ENCODE assay signal across 8 cellular contexts in genomic region chr9:100700689-100701318, GRCh38.
DNase-seq lines count a peak whose midpoint lies in the region; ATAC-seq and TF ChIP-seq lines count a peak whose summit lies in the region.

No MANE protein-coding gene starts in this region.

- intact Hi-C loops in activated T-helper 1 cell treated with anti-CD3 and anti-CD28 coated beads, Interleukin-12 subunit alpha, Interleukin-12 subunit beta, Interleukin-2, Interleukin-4 antibody, amounts not matched to agents 30 ng/mL and 10 ng/mL and 1 ng/mL, durations not matched to agents 14 hours and 24 hours and 36 hours (cut with micrococcal nuclease), result no loop called here

- H3K79me2 ChIP-seq in OCI-LY1 (ENCODE audit: insufficient read depth, low read length), result no peaks in the 10 kb centered on the region

- peak; percentile 76 for TF ChIP-seq CTCF in OCI-LY1 (IDR thresholded peaks at IDR 0.05; ENCODE audit: low read length)
- peak; percentile 22 for TF ChIP-seq CTCF in foreskin fibroblast (IDR thresholded peaks at IDR 0.05; ENCODE audit: low read depth, low read length)
- peak; percentile 80 for TF ChIP-seq CTCF in type B pancreatic cell (conservative IDR thresholded peaks at IDR 0.05)

- H3K9me2 ChIP-seq in OCI-LY1 (ENCODE audit: low read depth, low read length), result no peaks in the 10 kb centered on the region

- no peaks in the 10 kb centered on the region for H3K4me1 ChIP-seq in OCI-LY1 (ENCODE audit: insufficient read depth, low read length, severe bottlenecking)

- H3K27ac ChIP-seq in OCI-LY1 (ENCODE audit: low read depth, low read length, poor library complexity, severe bottlenecking), result no peak overlapping the region

- H3K4me1 Mint-ChIP-seq in type B pancreatic cell (ENCODE audit: unreplicated experiment), result peaks cover 3% of the 10 kb centered on the region
- H3K4me1 Mint-ChIP-seq in stimulated activated memory B cell treated with anti-CD40 and anti-IgM and Interleukin-4, amounts not matched to agents 10 μg/mL and 1 μg/mL and 100 μg/mL, for 72 hours, result no peaks in the 10 kb centered on the region
- no peaks in the 10 kb centered on the region for H3K4me1 Mint-ChIP-seq in activated T-helper 1 cell treated with anti-CD3 and anti-CD28 coated beads, Interleukin-12 subunit alpha, Interleukin-12 subunit beta, Interleukin-2, Interleukin-4 antibody, amounts not matched to agents 30 ng/mL and 10 ng/mL and 1 ng/mL, durations not matched to agents 14 hours and 24 hours and 36 hours (ENCODE audit: low read depth)

- H3K36me3 Mint-ChIP-seq in type B pancreatic cell, result no peaks in the 10 kb centered on the region
- no peaks in the 10 kb centered on the region for H3K36me3 Mint-ChIP-seq in stimulated activated memory B cell treated with anti-CD40 and anti-IgM and Interleukin-4, amounts not matched to agents 10 μg/mL and 1 μg/mL and 100 μg/mL, for 72 hours
- no peaks in the 10 kb centered on the region for H3K36me3 Mint-ChIP-seq in activated T-helper 1 cell treated with anti-CD3 and anti-CD28 coated beads, Interleukin-12 subunit alpha, Interleukin-12 subunit beta, Interleukin-2, Interleukin-4 antibody, amounts not matched to agents 30 ng/mL and 10 ng/mL and 1 ng/mL, durations not matched to agents 14 hours and 24 hours and 36 hours (ENCODE audit: low read depth)

- H3K9me3 ChIP-seq in OCI-LY1 (ENCODE audit: low read length), result no peaks in the 10 kb centered on the region

- no peak overlapping the region for H3K4me2 ChIP-seq in OCI-LY1 (ENCODE audit: low read length)

- no peak overlapping the region for H3K4me3 ChIP-seq in OCI-LY1 (ENCODE audit: low read depth, low read length, poor library complexity, severe bottlenecking)
- H3K4me3 ChIP-seq in foreskin fibroblast (ENCODE audit: low read depth in 1 of 2, low read length in 2 of 2), result no peak overlapping the region

- ATAC-seq in HG02938 (IDR thresholded peaks at IDR 0.05; ENCODE audit: unreplicated experiment) (peak; percentile 47), GM18858 (IDR thresholded peaks at IDR 0.05; ENCODE audit: unreplicated experiment) (no peak)
- no peak for ATAC-seq in stimulated activated memory B cell treated with anti-CD40 and anti-IgM and Interleukin-4, amounts not matched to agents 10 μg/mL and 1 μg/mL and 100 μg/mL, for 72 hours

- H3K9ac ChIP-seq in OCI-LY1 (ENCODE audit: low read length), result no peak overlapping the region

- no peaks in the 10 kb centered on the region for H4K20me1 ChIP-seq in OCI-LY1 (ENCODE audit: insufficient read depth, low read length)

- no peaks in the 10 kb centered on the region for H3K36me3 ChIP-seq in OCI-LY1 (ENCODE audit: insufficient read depth, low read length)

- DNase-seq in Daoy (ENCODE audit: low read depth) (peak; percentile 21), foreskin fibroblast (peak in 1 of 2 donors; percentile 1), type B pancreatic cell (ENCODE audit: extremely low spot score, unreplicated experiment) (no peak)
- no peak for DNase-seq in activated T-helper 1 cell treated with anti-CD3 and anti-CD28 coated beads, Interleukin-12 subunit alpha, Interleukin-12 subunit beta, Interleukin-2, Interleukin-4 antibody, amounts not matched to agents 30 ng/mL and 10 ng/mL and 1 ng/mL, durations not matched to agents 14 hours and 24 hours and 36 hours (ENCODE audit: low spot score)

- no peaks in the 10 kb centered on the region for H3F3A ChIP-seq in OCI-LY1 (ENCODE audit: insufficient read depth, low read length)

- H3K27ac Mint-ChIP-seq in type B pancreatic cell, result no peak overlapping the region
- no peak overlapping the region for H3K27ac Mint-ChIP-seq in stimulated activated memory B cell treated with anti-CD40 and anti-IgM and Interleukin-4, amounts not matched to agents 10 μg/mL and 1 μg/mL and 100 μg/mL, for 72 hours
- no peak overlapping the region for H3K27ac Mint-ChIP-seq in activated T-helper 1 cell treated with anti-CD3 and anti-CD28 coated beads, Interleukin-12 subunit alpha, Interleukin-12 subunit beta, Interleukin-2, Interleukin-4 antibody, amounts not matched to agents 30 ng/mL and 10 ng/mL and 1 ng/mL, durations not matched to agents 14 hours and 24 hours and 36 hours

- H3K27me3 Mint-ChIP-seq in type B pancreatic cell, result no peaks in the 10 kb centered on the region
- H3K27me3 Mint-ChIP-seq in stimulated activated memory B cell treated with anti-CD40 and anti-IgM and Interleukin-4, amounts not matched to agents 10 μg/mL and 1 μg/mL and 100 μg/mL, for 72 hours, result no peaks in the 10 kb centered on the region
- H3K27me3 Mint-ChIP-seq in activated T-helper 1 cell treated with anti-CD3 and anti-CD28 coated beads, Interleukin-12 subunit alpha, Interleukin-12 subunit beta, Interleukin-2, Interleukin-4 antibody, amounts not matched to agents 30 ng/mL and 10 ng/mL and 1 ng/mL, durations not matched to agents 14 hours and 24 hours and 36 hours (ENCODE audit: insufficient read depth), result no peaks in the 10 kb centered on the region

- no peak overlapping the region for H2AFZ ChIP-seq in OCI-LY1 (ENCODE audit: low read length)

- no peaks in the 10 kb centered on the region for H3K27me3 ChIP-seq in OCI-LY1 (ENCODE audit: insufficient read depth, low read length)

- H3K9me3 Mint-ChIP-seq in type B pancreatic cell, result no peaks in the 10 kb centered on the region
- no peaks in the 10 kb centered on the region for H3K9me3 Mint-ChIP-seq in stimulated activated memory B cell treated with anti-CD40 and anti-IgM and Interleukin-4, amounts not matched to agents 10 μg/mL and 1 μg/mL and 100 μg/mL, for 72 hours
- no peaks in the 10 kb centered on the region for H3K9me3 Mint-ChIP-seq in activated T-helper 1 cell treated with anti-CD3 and anti-CD28 coated beads, Interleukin-12 subunit alpha, Interleukin-12 subunit beta, Interleukin-2, Interleukin-4 antibody, amounts not matched to agents 30 ng/mL and 10 ng/mL and 1 ng/mL, durations not matched to agents 14 hours and 24 hours and 36 hours

- no peak overlapping the region for H3K4me3 Mint-ChIP-seq in type B pancreatic cell
- no peak overlapping the region for H3K4me3 Mint-ChIP-seq in stimulated activated memory B cell treated with anti-CD40 and anti-IgM and Interleukin-4, amounts not matched to agents 10 μg/mL and 1 μg/mL and 100 μg/mL, for 72 hours
- no peak overlapping the region for H3K4me3 Mint-ChIP-seq in activated T-helper 1 cell treated with anti-CD3 and anti-CD28 coated beads, Interleukin-12 subunit alpha, Interleukin-12 subunit beta, Interleukin-2, Interleukin-4 antibody, amounts not matched to agents 30 ng/mL and 10 ng/mL and 1 ng/mL, durations not matched to agents 14 hours and 24 hours and 36 hours

Comparison
In these comparisons a context has a peak if more than half of its experiments do, and no peak if none do; other contexts are left out.
1. CTCF ChIP-seq: peak in every context shown above with its lines; median percentile 80 in type B pancreatic cell; 76 in OCI-LY1; 22 in foreskin fibroblast.